In genomic region chr17:40848583-40849235, GRCh38 we compare ENCODE assay signal across 20 cellular contexts. TPM values are rescaled to one million over a fixed set of nuclear protein-coding genes. Genes with fewer than 3 reads are reported as not detected.
DNase-seq lines count a peak whose midpoint lies in the region; ATAC-seq, FAIRE-seq and TF ChIP-seq lines count a peak whose summit lies in the region.
"Had no signal": no experiment of that assay in that cellular context is flagged by ENCODE, and none has a peak within 500 bp of the region (broad histone marks: within the 10 kb centered on the region; RNA-seq: fewer than 3 reads in every experiment).

No MANE protein-coding gene starts in this region.

- in situ Hi-C loops in K562 (cut with MboI): no loop called here

- intact Hi-C loops in K562 (cut with micrococcal nuclease): no loop called here

- BruUV-seq in K562 (replicated peaks; lab: Mats Ljungman, UMichigan): no TSS peak

- 70% methylated on average over 1 of the region's 1 CpG for WGBS in K562 (ENCODE audit: insufficient coverage, low coverage, missing lambda C conversion rate)
- WGBS in suprapubic skin: 59% methylated on average over 1 of the region's 1 CpG
- WGBS in tibial nerve, 2 donors: 94 to 95% methylated on average over 1 of the region's 1 CpG

- no peak for FAIRE-seq in K562 (lab: Jason Lieb, UNC)
- FAIRE-seq: GM12892, GM19239 had no signal

- TF ChIP-seq CTCF in HEK293 (tag by site-specific recombination; IDR thresholded peaks at IDR 0.05): no peak
- no peak for TF ChIP-seq CTCF in K562 (IDR thresholded peaks at IDR 0.05 in 2 of 3, conservative IDR thresholded peaks at IDR 0.05 in 1 of 3; ENCODE audit: insufficient read depth in 2 of 3, low read depth in 1 of 3, low read length in 3 of 3)
- no peak for TF ChIP-seq CTCF in suprapubic skin (IDR thresholded peaks at IDR 0.05)
- no peak for TF ChIP-seq CTCF in tibial nerve (IDR thresholded peaks at IDR 0.05)

- CTCF ChIA-PET in HEK293 (lab: Yijun Ruan, JAX) (interaction anchor here (0.6 to 3.4 kb wide), 4 partner anchors 8 to 800 kb away, joined by 3 to 17 read pairs (median 4); no protein-coding TSS in a partner anchor), K562 (lab: Yijun Ruan, JAX; ENCODE audit: low intra/inter-chr PET ratio) (no interaction called here)

- TF ChIP-seq POLR2A in K562 (conservative IDR thresholded peaks at IDR 0.05): no peak
- no peak for TF ChIP-seq POLR2A in suprapubic skin (IDR thresholded peaks at IDR 0.05)
- TF ChIP-seq POLR2A in tibial nerve (IDR thresholded peaks at IDR 0.05): no peak

- no peak for TF ChIP-seq RAD21 in K562 (CRISPR knock-in tag; conservative IDR thresholded peaks at IDR 0.05 in 1 of 2, IDR thresholded peaks at IDR 0.05 in 1 of 2)

- no peaks in the 10 kb centered on the region for H3K79me2 ChIP-seq in K562 (ENCODE audit: control insufficient read depth, insufficient read depth, low read length)

- no peaks in the 10 kb centered on the region for H4K20me1 ChIP-seq in K562 (replicated peaks; ENCODE audit: control insufficient read depth, insufficient read depth, low read length)

- H3K27ac ChIP-seq in HEK293 (ENCODE audit: extremely low read depth, low read depth, low read length) (no peak overlapping the region), K562 (ENCODE audit: extremely low read depth, low read depth, low read length) (no peak overlapping the region), suprapubic skin (peak overlapping the region; percentile 72), tibial nerve (no peak overlapping the region)

- H3K4me1 ChIP-seq in HEK293 (ENCODE audit: control insufficient read depth, insufficient read depth, low read length) (no peaks in the 10 kb centered on the region), K562 (replicated peaks in 1 of 2; ENCODE audit: control insufficient read depth in 2 of 2, insufficient read depth in 2 of 2, low read length in 2 of 2) (peaks cover 6 to 27% of the 10 kb centered on the region in 2 experiments; a peak in 3 of 5 replicates), suprapubic skin (peaks cover 12% of the 10 kb centered on the region), tibial nerve (peaks cover 0 to 8% (median 0%) of the 10 kb centered on the region in 4 donors)

- no peak overlapping the region for H2AFZ ChIP-seq in K562 (ENCODE audit: low read depth, low read length)

- peak; percentile 14 to 56 for DNase-seq in NOMO-1 (lab: John Stamatoyannopoulos, UW; ENCODE audit: unreplicated experiment in 2 of 2)
- DNase-seq in K562 (ENCODE audit: extremely low read depth in 1 of 4, low spot score in 3 of 4): no peak
- DNase-seq in suprapubic skin (ENCODE audit: low spot score in 2 of 2): no peak
- no peak for DNase-seq in tibial nerve (ENCODE audit: low spot score in 2 of 2)
- no peak for DNase-seq in NCI-H524 (lab: John Stamatoyannopoulos, UW)
- DNase-seq: CD8-positive, alpha-beta T cell; COR-L47; DND-41; GDM1; GOT3; HFFc6; IMR-90 had no signal

- no peaks in the 10 kb centered on the region for H3K9me3 ChIP-seq in HEK293 (ENCODE audit: control insufficient read depth, insufficient read depth, low read depth, low read length)
- H3K9me3 ChIP-seq in K562 (replicated peaks; ENCODE audit: control insufficient read depth, insufficient read depth, low read depth, low read length): no peaks in the 10 kb centered on the region
- no peaks in the 10 kb centered on the region for H3K9me3 ChIP-seq in suprapubic skin
- no peaks in the 10 kb centered on the region for H3K9me3 ChIP-seq in tibial nerve
- H3K9me3 ChIP-seq: HAP-1 had no signal

- POLR2A ChIA-PET in HEK293 (lab: Yijun Ruan, JAX): no interaction called here
- POLR2A ChIA-PET in K562 (lab: Yijun Ruan, JAX): interaction anchor here (1.2 kb wide), 1 partner anchor 10 kb away, joined by 5 read pairs; no protein-coding TSS in a partner anchor

- no peaks in the 10 kb centered on the region for H3K27me3 ChIP-seq in K562 (ENCODE audit: control insufficient read depth in 2 of 2, insufficient read depth in 2 of 2, low read length in 2 of 2)
- peaks cover 7% of the 10 kb centered on the region for H3K27me3 ChIP-seq in suprapubic skin
- H3K27me3 ChIP-seq in tibial nerve: no peaks in the 10 kb centered on the region

- H3K9ac ChIP-seq in K562 (ENCODE audit: insufficient read depth in 1 of 2, low read depth in 2 of 2, low read length in 2 of 2): no peak overlapping the region

- H3K9me1 ChIP-seq in K562 (ENCODE audit: control insufficient read depth, insufficient read depth, low read length): no peaks in the 10 kb centered on the region

- H3K4me3 ChIP-seq in HEK293 (ENCODE audit: low read depth, low read length) (no peak overlapping the region), K562 (no peak overlapping the region), suprapubic skin (no peak overlapping the region), tibial nerve (no peak overlapping the region)
- H3K4me3 ChIP-seq: HAP-1 had no signal

- ATAC-seq in K562 (no peak), HG03521 (IDR thresholded peaks at IDR 0.05; ENCODE audit: unreplicated experiment) (no peak)
- ATAC-seq: CD8-positive, alpha-beta T cell had no signal

- TF ChIP-seq EP300 in K562 (IDR thresholded peaks at IDR 0.05; ENCODE audit: low read length) (no peak), suprapubic skin (IDR thresholded peaks at IDR 0.05) (no peak), tibial nerve (IDR thresholded peaks at IDR 0.05) (no peak)

- no peaks in the 10 kb centered on the region for H3K36me3 ChIP-seq in HEK293 (ENCODE audit: control insufficient read depth in 2 of 2, insufficient read depth in 1 of 2, low read length in 2 of 2)
- H3K36me3 ChIP-seq in K562 (ENCODE audit: control insufficient read depth, insufficient read depth, low read length): no peaks in the 10 kb centered on the region
- H3K36me3 ChIP-seq in suprapubic skin: no peaks in the 10 kb centered on the region
- no peaks in the 10 kb centered on the region for H3K36me3 ChIP-seq in tibial nerve
- H3K36me3 ChIP-seq: HAP-1 had no signal

- no peak overlapping the region for H3K4me2 ChIP-seq in K562 (ENCODE audit: insufficient read depth, low read length)

RNA-seq across cellular contexts. Expression of gene KRT12, which starts 18.3 kb away (rescaled TPM):
- 1.2 TPM in 1 of 2 replicates, not detected in the other for total RNA-seq in K562 (2011; cell fraction: chromatin; rRNA removed; ENCODE audit: low replicate concordance)
- total RNA-seq in K562 (2011; cell fraction: nucleolus; rRNA removed): 1.3 TPM in 1 of 2 replicates, not detected in the other
- total RNA-seq in K562 (2011; cell fraction: nucleoplasm; rRNA removed): not detected in 2 replicates
- 6.2 and 7.5 TPM in 2 replicates for total RNA-seq in K562 (2014; rRNA removed)
- 1.7 and 1.9 TPM in 2 replicates for total RNA-seq in K562 (2014; rRNA removed; fragmentation: Illumina TruSeq; extraction: Trizol)
- 2.3 and 3.1 TPM in 2 replicates for total RNA-seq in K562 (2015; rRNA removed; fragmentation: Illumina TruSeq; extraction: Trizol)
- 1.9 and 2.4 TPM in 2 replicates for total RNA-seq in K562 (2021)
- polyA plus RNA-seq in K562 (2011; rRNA removed): 0.63 and 0.91 TPM in 2 replicates
- polyA plus RNA-seq in K562 (2011; cell fraction: cytosol; rRNA removed): 0.74 and 1.6 TPM in 2 replicates
- polyA plus RNA-seq in K562 (2011; cell fraction: nucleus; rRNA removed): 0.38 and 0.46 TPM in 2 replicates
- polyA plus RNA-seq in K562 (2012): 3.5 and 4.4 TPM in 2 replicates
- 2.2 and 2.9 TPM in 2 replicates for polyA plus RNA-seq in K562 (2014; fragmentation: Illumina TruSeq; extraction: Trizol)
- under 1 TPM; 0.18 to 0.53 TPM for polyA plus RNA-seq in K562 (2014; fragmentation: Nextera tagmentation; extraction: Ambion mirVana)
- 3.0 and 7.0 TPM in 2 replicates for polyA plus RNA-seq in K562 (2014; rRNA removed)
- 0.18 and 0.42 TPM in 2 replicates for polyA minus RNA-seq in K562 (2011; rRNA and poly(A)+ RNA removed)
- polyA minus RNA-seq in K562 (2011; cell fraction: cytosol; rRNA and poly(A)+ RNA removed): not detected in 2 replicates
- polyA minus RNA-seq in K562 (2011; cell fraction: nucleus; rRNA and poly(A)+ RNA removed): 0.54 and 0.56 TPM in 2 replicates
- total RNA-seq in suprapubic skin: not detected
- total RNA-seq in tibial nerve: not detected
- total RNA-seq: A673; CD8-positive, alpha-beta T cell; HFFc6; IMR-90 had no signal
- polyA plus RNA-seq: BJ, CD14-positive monocyte, IMR-90 had no signal

RNA-seq across cellular contexts. Expression of gene KRT10, which starts 26.3 kb away (rescaled TPM):
- total RNA-seq in K562 (2011; cell fraction: chromatin; rRNA removed; ENCODE audit: low replicate concordance): 11.6 and 27.7 TPM in 2 replicates
- 10.5 and 12.3 TPM in 2 replicates for total RNA-seq in K562 (2011; cell fraction: nucleolus; rRNA removed)
- 19.1 and 28.6 TPM in 2 replicates for total RNA-seq in K562 (2011; cell fraction: nucleoplasm; rRNA removed)
- total RNA-seq in K562 (2014; rRNA removed): 64.0 and 70.5 TPM in 2 replicates
- total RNA-seq in K562 (2014; rRNA removed; fragmentation: Illumina TruSeq; extraction: Trizol): 80.8 and 101 TPM in 2 replicates
- total RNA-seq in K562 (2015; rRNA removed; fragmentation: Illumina TruSeq; extraction: Trizol): 45.7 and 51.0 TPM in 2 replicates
- 153 and 166 TPM in 2 replicates for total RNA-seq in K562 (2021)
- 38.5 and 179 TPM in 2 replicates for polyA plus RNA-seq in K562 (2011; rRNA removed)
- 14.5 and 29.1 TPM in 2 replicates for polyA plus RNA-seq in K562 (2011; cell fraction: cytosol; rRNA removed)
- polyA plus RNA-seq in K562 (2011; cell fraction: nucleus; rRNA removed): 13.4 and 14.2 TPM in 2 replicates
- 97.2 and 238 TPM in 2 replicates for polyA plus RNA-seq in K562 (2012)
- polyA plus RNA-seq in K562 (2014; fragmentation: Illumina TruSeq; extraction: Trizol): 76.2 and 80.2 TPM in 2 replicates
- 10 to 100 TPM; 47.0 to 54.6 TPM for polyA plus RNA-seq in K562 (2014; fragmentation: Nextera tagmentation; extraction: Ambion mirVana)
- 110 and 139 TPM in 2 replicates for polyA plus RNA-seq in K562 (2014; rRNA removed)
- 5.6 and 37.3 TPM in 2 replicates for polyA minus RNA-seq in K562 (2011; rRNA and poly(A)+ RNA removed)
- 6.6 and 21.6 TPM in 2 replicates for polyA minus RNA-seq in K562 (2011; cell fraction: cytosol; rRNA and poly(A)+ RNA removed)
- 2.4 and 4.8 TPM in 2 replicates for polyA minus RNA-seq in K562 (2011; cell fraction: nucleus; rRNA and poly(A)+ RNA removed)
- total RNA-seq in suprapubic skin: 1,000 to 10,000 TPM; 3,788 to 5,963 (median 5,237) TPM
- 10 to 100 TPM in 3 of 4 donors, 1 to 10 TPM in 1; 8.0 to 13.4 (median 11.3) TPM for total RNA-seq in tibial nerve

RNA-seq across cellular contexts. Expression of gene KRT20, which starts 36.3 kb away (rescaled TPM):
- not detected in 2 replicates for total RNA-seq in K562 (2011; cell fraction: chromatin; rRNA removed; ENCODE audit: low replicate concordance)
- not detected in 2 replicates for total RNA-seq in K562 (2011; cell fraction: nucleolus; rRNA removed)
- not detected in 2 replicates for total RNA-seq in K562 (2011; cell fraction: nucleoplasm; rRNA removed)
- total RNA-seq in K562 (2014; rRNA removed) (not detected in 2 replicates), K562 (2014; rRNA removed; fragmentation: Illumina TruSeq; extraction: Trizol) (not detected in 2 replicates), K562 (2015; rRNA removed; fragmentation: Illumina TruSeq; extraction: Trizol) (not detected in 2 replicates), K562 (2021) (0.44 and 0.51 TPM in 2 replicates), suprapubic skin (under 1 TPM in 1 of 4 donors, not detected in 3; 0.60 TPM), tibial nerve (not detected)
- polyA plus RNA-seq in K562 (2011; rRNA removed) (not detected in 2 replicates), K562 (2014; fragmentation: Illumina TruSeq; extraction: Trizol) (not detected in 2 replicates), K562 (2014; fragmentation: Nextera tagmentation; extraction: Ambion mirVana) (not detected), K562 (2014; rRNA removed) (not detected in 2 replicates)
- polyA plus RNA-seq in K562 (2011; cell fraction: cytosol; rRNA removed): not detected in 2 replicates
- not detected in 2 replicates for polyA plus RNA-seq in K562 (2011; cell fraction: nucleus; rRNA removed)
- not detected in 2 replicates for polyA plus RNA-seq in K562 (2012)
- polyA minus RNA-seq in K562 (2011; rRNA and poly(A)+ RNA removed): not detected in 2 replicates
- polyA minus RNA-seq in K562 (2011; cell fraction: cytosol; rRNA and poly(A)+ RNA removed): not detected in 2 replicates
- polyA minus RNA-seq in K562 (2011; cell fraction: nucleus; rRNA and poly(A)+ RNA removed): not detected in 2 replicates
- total RNA-seq: A673; CD8-positive, alpha-beta T cell; HFFc6; IMR-90 had no signal
- polyA plus RNA-seq: BJ, CD14-positive monocyte, IMR-90 had no signal

RNA-seq across cellular contexts. Expression of gene KRT28, which starts 49.0 kb away (rescaled TPM):
- total RNA-seq in K562 (2011; cell fraction: chromatin; rRNA removed; ENCODE audit: low replicate concordance): not detected in 2 replicates
- total RNA-seq in K562 (2011; cell fraction: nucleolus; rRNA removed): not detected in 2 replicates
- not detected in 2 replicates for total RNA-seq in K562 (2011; cell fraction: nucleoplasm; rRNA removed)
- total RNA-seq in K562 (2014; rRNA removed) (not detected in 2 replicates), K562 (2014; rRNA removed; fragmentation: Illumina TruSeq; extraction: Trizol) (not detected in 2 replicates), K562 (2015; rRNA removed; fragmentation: Illumina TruSeq; extraction: Trizol) (not detected in 2 replicates), K562 (2021) (not detected in 2 replicates), suprapubic skin (10 to 100 TPM in 2 of 4 donors, 1 to 10 TPM in 2; 1.0 to 32.0 (median 11.6) TPM), tibial nerve (not detected)
- polyA plus RNA-seq in K562 (2011; rRNA removed) (not detected in 2 replicates), K562 (2014; fragmentation: Illumina TruSeq; extraction: Trizol) (not detected in 2 replicates), K562 (2014; fragmentation: Nextera tagmentation; extraction: Ambion mirVana) (not detected), K562 (2014; rRNA removed) (not detected in 2 replicates)
- polyA plus RNA-seq in K562 (2011; cell fraction: cytosol; rRNA removed): not detected in 2 replicates
- not detected in 2 replicates for polyA plus RNA-seq in K562 (2011; cell fraction: nucleus; rRNA removed)
- not detected in 2 replicates for polyA plus RNA-seq in K562 (2012)
- polyA minus RNA-seq in K562 (2011; rRNA and poly(A)+ RNA removed): not detected in 2 replicates
- not detected in 2 replicates for polyA minus RNA-seq in K562 (2011; cell fraction: cytosol; rRNA and poly(A)+ RNA removed)
- not detected in 2 replicates for polyA minus RNA-seq in K562 (2011; cell fraction: nucleus; rRNA and poly(A)+ RNA removed)
- total RNA-seq: A673; CD8-positive, alpha-beta T cell; HFFc6; IMR-90 had no signal
- polyA plus RNA-seq: BJ, CD14-positive monocyte, IMR-90 had no signal

Comparison
In these comparisons a context has a peak if more than half of its experiments do, and no peak if none do; other contexts are left out.
1. DNase-seq: peak in NOMO-1 (2 of 2); none in K562 (0 of 4), suprapubic skin (0 of 2), tibial nerve (0 of 2) and NCI-H524 (0 of 2).
2. RNA of gene KRT10, which starts 26.3 kb away (total RNA-seq): 3,788 to 5,963 TPM in suprapubic skin; 10.5 to 166 TPM in K562 and 8.0 to 13.4 TPM in tibial nerve; every median in the first group is over 10 times any median in the second.